24 cellular contexts compared by ENCODE assay signal in the genomic region with DNA sequence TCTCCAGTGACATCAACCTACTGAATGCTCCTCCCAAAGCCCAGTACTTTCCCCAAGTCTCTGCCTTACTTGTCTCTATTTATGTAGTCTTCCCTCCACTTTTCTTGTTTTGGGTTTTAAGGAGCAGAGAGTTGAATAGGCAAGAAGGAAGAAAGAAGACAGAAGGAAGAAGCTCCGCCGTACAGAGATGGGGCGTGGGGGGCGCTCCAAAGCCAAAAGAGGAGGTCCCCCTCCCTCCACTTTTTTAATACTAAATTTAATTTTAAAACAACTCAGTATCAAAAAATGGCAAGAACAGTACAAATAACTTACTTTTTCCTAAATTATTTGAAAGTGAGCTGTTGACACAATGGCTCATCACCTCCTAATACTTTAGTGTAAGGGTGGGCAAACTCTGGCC. TPM values are rescaled to one million over a fixed set of nuclear protein-coding genes. Genes with fewer than 3 reads are reported as not detected.
DNase-seq lines count a peak whose midpoint lies in the region; ATAC-seq, FAIRE-seq and TF ChIP-seq lines count a peak whose summit lies in the region.
"Had no signal": no experiment of that assay in that cellular context is flagged by ENCODE, and none has a peak within 500 bp of the region (broad histone marks: within the 10 kb centered on the region; RNA-seq: fewer than 3 reads in every experiment).

No MANE protein-coding gene starts in this region.

- no peak for TF ChIP-seq POLR2A in H1 (IDR thresholded peaks at IDR 0.05; ENCODE audit: control extremely low read depth in 1 of 2, low read depth in 2 of 2, low read length in 2 of 2)

- CTCF ChIA-PET in A673 (lab: Charles Lee) (no interaction called here), H1 (lab: Charles Lee; ENCODE audit: partially characterized antibody) (interaction anchor here (0.6 to 2.2 kb wide), 17 partner anchors 9 to 204 kb away, joined by 3 to 9 read pairs (median 4); no protein-coding TSS in a partner anchor)

- no peak overlapping the region for H3K9ac ChIP-seq in H1 (replicated peaks in 1 of 4; ENCODE audit: extremely low read depth in 1 of 4, low read depth in 3 of 4, low read length in 3 of 4)

- H3K27ac ChIP-seq in A673 (ENCODE audit: low read depth, low read length, poor library complexity, severe bottlenecking) = no peak overlapping the region
- H3K27ac ChIP-seq in WERI-Rb-1 = no peak overlapping the region
- no peak overlapping the region for H3K27ac ChIP-seq in H1 (ENCODE audit: low read depth, low read length)
- H3K27ac ChIP-seq: C4-2B had no signal

- H3K27me3 ChIP-seq in A673 (replicated peaks; ENCODE audit: insufficient read depth, low read depth, low read length, poor library complexity) (no peaks in the 10 kb centered on the region), WERI-Rb-1 (ENCODE audit: insufficient read depth, low read depth, severe bottlenecking) (no peaks in the 10 kb centered on the region), H1 (replicated peaks in 1 of 4; ENCODE audit: control insufficient read depth in 3 of 4, extremely low read depth in 1 of 4, insufficient read depth in 3 of 4, low read length in 3 of 4) (no peaks in the 10 kb centered on the region)

- no peak for TF ChIP-seq RAD21 in H1 (IDR thresholded peaks at IDR 0.05 in 1 of 2, conservative IDR thresholded peaks at IDR 0.05 in 1 of 2; ENCODE audit: low read depth in 2 of 2, low read length in 2 of 2)

- no peak overlapping the region for H3K23ac ChIP-seq in H1 (ENCODE audit: insufficient read length)

- H3K9me3 Mint-ChIP-seq in immature natural killer cell = no peaks in the 10 kb centered on the region
- H3K9me3 Mint-ChIP-seq: CD4-positive, alpha-beta T cell; HFFc6 had no signal

- TF ChIP-seq CTCF in A673 (conservative IDR thresholded peaks at IDR 0.05; ENCODE audit: low read depth, low read length) (peak; percentile 43), GM12873 (IDR thresholded peaks at IDR 0.05; ENCODE audit: insufficient read depth, low read depth, low read length, missing control alignments) (peak; percentile 16), WERI-Rb-1 (IDR thresholded peaks at IDR 0.05; ENCODE audit: low read depth, low read length) (peak; percentile 28; the same call in 1 of the 2 replicates), H1 (IDR thresholded peaks at IDR 0.05; ENCODE audit: control extremely low read depth in 1 of 3, insufficient read depth in 1 of 3, low read depth in 1 of 3, low read length in 3 of 3) (peak; percentile 21 to 25 (median 24); a peak in 3 of 4 replicates)

- H2BK5ac ChIP-seq in H1 (ENCODE audit: low read depth, low read length) = no peak overlapping the region

- peaks cover 0 to 6% of the 10 kb centered on the region in 2 experiments for H4K20me1 ChIP-seq in H1 (replicated peaks in 1 of 2; ENCODE audit: control insufficient read depth in 1 of 2, insufficient read depth in 2 of 2, low read length in 2 of 2)

- H3K79me2 ChIP-seq in H1 (ENCODE audit: control insufficient read depth in 1 of 2, insufficient read depth in 2 of 2, low read length in 2 of 2) = peaks cover 0 to 58% of the 10 kb centered on the region in 2 experiments; a peak in 3 of 4 replicates

- peaks cover 5 to 10% (median 9%) of the 10 kb centered on the region in 3 donors for H3K27me3 Mint-ChIP-seq in immature natural killer cell (ENCODE audit: low read depth in 3 of 3)

- no peak overlapping the region for H3K18ac ChIP-seq in H1 (ENCODE audit: extremely low read depth, low read length)

- H3K4ac ChIP-seq in H1 (replicated peaks; ENCODE audit: insufficient read length, low read depth, low read length) = no peak overlapping the region

- H3K23me2 ChIP-seq in H1 (ENCODE audit: low read depth, low read length) = peaks cover 4% of the 10 kb centered on the region; the same call in 1 of the 2 replicates

- H3K4me3 ChIP-seq in A673 (ENCODE audit: low read depth, low read length, poor library complexity, severe bottlenecking) (no peak overlapping the region), WERI-Rb-1 (ENCODE audit: low read depth, low read length) (no peak overlapping the region), H1 (ENCODE audit: extremely low read depth in 1 of 4, insufficient read depth in 2 of 4, low read depth in 3 of 4, low read length in 4 of 4) (no peak overlapping the region)

- H3K4me3 Mint-ChIP-seq in immature natural killer cell = no peak overlapping the region
- H3K4me3 Mint-ChIP-seq: CD4-positive, alpha-beta T cell; HFFc6 had no signal

- BruUV-seq in A673 (replicated peaks; lab: Mats Ljungman, UMichigan) = no TSS peak

- H3K14ac ChIP-seq in H1 (ENCODE audit: insufficient read length) = no peak overlapping the region

- POLR2A ChIA-PET in A673 (lab: Charles Lee; ENCODE audit: low non-redundant PET) = interaction anchor here (0.7 kb wide), 1 partner anchor 336 kb away, joined by 12 read pairs; no protein-coding TSS in a partner anchor
- POLR2A ChIA-PET in H1 (lab: Charles Lee; ENCODE audit: partially characterized antibody) = interaction anchor here (0.7 to 1.5 kb wide), 8 partner anchors 9 to 278 kb away, joined by 3 to 4 read pairs (median 4); no protein-coding TSS in a partner anchor

- FAIRE-seq in H1 (lab: Jason Lieb, UNC) = no peak
- FAIRE-seq: D721Med, HTR-8/SVneo had no signal

- WGBS in H1 (ENCODE audit: extremely low coverage in 1 of 2, insufficient coverage in 1 of 2, insufficient read length in 1 of 2, insufficient replicate concordance in 2 of 2, low coverage in 1 of 2, low lambda C conversion rate in 2 of 2, missing lambda C conversion rate in 1 of 2), 2 experiments = 98% methylated on average over 4 of the region's 4 CpGs; no CpG with 5 or more reads in 1 of the 2 experiments

- no peak for TF ChIP-seq EP300 in H1 (IDR thresholded peaks at IDR 0.05; ENCODE audit: borderline replicate concordance in 1 of 2, low read depth in 2 of 2, low read length in 2 of 2)

- no peak overlapping the region for H2BK120ac ChIP-seq in H1 (replicated peaks; ENCODE audit: low read depth, low read length)

- no peak overlapping the region for H2BK20ac ChIP-seq in H1 (ENCODE audit: low read length)

- peaks cover 0 to 9% (median 9%) of the 10 kb centered on the region in 3 donors for H3K36me3 Mint-ChIP-seq in immature natural killer cell

- peaks cover 5% of the 10 kb centered on the region for H3K36me3 ChIP-seq in A673 (ENCODE audit: insufficient read depth, low read length, poor library complexity, severe bottlenecking)
- H3K36me3 ChIP-seq in WERI-Rb-1 = peaks cover 63% of the 10 kb centered on the region
- peaks cover 2 to 28% (median 17%) of the 10 kb centered on the region in 4 experiments for H3K36me3 ChIP-seq in H1 (ENCODE audit: control insufficient read depth in 2 of 4, insufficient read depth in 4 of 4, low read length in 3 of 4)

- no peak overlapping the region for H2BK12ac ChIP-seq in H1 (ENCODE audit: low read depth, low read length)

- H4K91ac ChIP-seq in H1 (replicated peaks; ENCODE audit: insufficient read length, low read length) = no peak overlapping the region

- no peak overlapping the region for H3K27ac Mint-ChIP-seq in immature natural killer cell
- H3K27ac Mint-ChIP-seq: CD4-positive, alpha-beta T cell; HFFc6 had no signal

- 0 out of 2 replicates have a peak, but pooled peaks cover 2% of the 10 kb centered on the region for H3K79me1 ChIP-seq in H1 (ENCODE audit: low read depth, low read length)

- H4K8ac ChIP-seq in H1 (ENCODE audit: extremely low read depth, insufficient read depth, low read length) = no peak overlapping the region

- peaks cover 27 to 38% of the 10 kb centered on the region in 2 donors for H3K4me1 Mint-ChIP-seq in immature natural killer cell

- no peaks in the 10 kb centered on the region for H3K4me1 ChIP-seq in A673 (ENCODE audit: insufficient read depth, low read length, poor library complexity, severe bottlenecking)
- peaks cover 0 to 3% (median 1%) of the 10 kb centered on the region in 4 experiments; a peak in 1 of 7 replicates for H3K4me1 ChIP-seq in H1 (replicated peaks in 1 of 4; ENCODE audit: control insufficient read depth in 3 of 4, insufficient read depth in 4 of 4, low read length in 3 of 4)
- H3K4me1 ChIP-seq: Caco-2 had no signal

- H3K4me2 ChIP-seq in H1 (ENCODE audit: insufficient read depth in 1 of 2, low read depth in 2 of 2, low read length in 2 of 2) = no peak overlapping the region

- no peak overlapping the region for H4K5ac ChIP-seq in H1 (ENCODE audit: insufficient read length, low read depth, low read length)

- H3K56ac ChIP-seq in H1 (replicated peaks; ENCODE audit: insufficient read length, low read depth, low read length) = no peak overlapping the region

- H2AFZ ChIP-seq in H1 (ENCODE audit: low read length) = no peak overlapping the region

- no peak for ATAC-seq in GM18907 (IDR thresholded peaks at IDR 0.05; ENCODE audit: unreplicated experiment)
- ATAC-seq: HCT116 had no signal

- H2AK5ac ChIP-seq in H1 (ENCODE audit: low read depth, low read length) = no peak overlapping the region

- H3K9me3 ChIP-seq in A673 (ENCODE audit: low read depth, low read length, poor library complexity, severe bottlenecking) (no peaks in the 10 kb centered on the region), WERI-Rb-1 (ENCODE audit: severe bottlenecking) (no peaks in the 10 kb centered on the region), H1 (ENCODE audit: insufficient read depth in 2 of 2, low read depth in 1 of 2, low read length in 1 of 2) (no peaks in the 10 kb centered on the region)
- H3K9me3 ChIP-seq: Caco-2 had no signal

- intact Hi-C loops in A673 (cut with micrococcal nuclease; ENCODE audit: unreplicated experiment) = no loop called here

- no peak overlapping the region for H2BK15ac ChIP-seq in H1 (ENCODE audit: low read length)

- DNase-seq in A673 (ENCODE audit: low spot score) (no peak), WERI-Rb-1 (no peak), H1 (ENCODE audit: low read depth in 1 of 2, low spot score in 2 of 2) (peak in 1 of 2 experiments; percentile 52), immature natural killer cell (no peak)
- no peak for DNase-seq in stimulated activated CD8-positive, alpha-beta memory T cell treated with anti-CD3 and anti-CD28 coated beads, Interleukin-4, amount 100 ng/mL, for 48 hours
- DNase-seq: ACHN; AML-193; Caco-2; CD4-positive, alpha-beta T cell; DMS79; GDM1; HFFc6; IMR-90; KBM-7 had no signal

RNA-seq across cellular contexts. Expression of gene EFTUD2, which starts 4.6 kb away (rescaled TPM):
- 133 and 144 TPM in 2 replicates for total RNA-seq in A673 (2021)
- 174 and 195 TPM in 2 replicates for total RNA-seq in H1 (2021; fragmentation: NEBNext Ultra II Directional; extraction: Animal tissue kit (Norgen Biotek cat#: 25700))
- polyA plus RNA-seq in H1 (2011; rRNA removed) (118 and 127 TPM in 2 replicates), immature natural killer cell (100 to 1,000 TPM in 2 of 3 donors, 10 to 100 TPM in 1; 76.5 to 109 (median 101) TPM)
- polyA plus RNA-seq in H1 (2011; cell fraction: cytosol; rRNA removed) = 133 TPM
- 363 TPM for polyA plus RNA-seq in H1 (2011; cell fraction: nucleus; rRNA removed)
- 127 to 175 TPM (median 133 TPM) in 4 replicates for polyA plus RNA-seq in H1 (2012, experiment 1 of 2)
- 54.1 TPM for polyA plus RNA-seq in H1 (2012, experiment 2 of 2)
- polyA plus RNA-seq in H1 (2013, experiment 1 of 2) = 64.3 TPM
- polyA plus RNA-seq in H1 (2013, experiment 2 of 2) = 59.4 TPM
- 417 and 449 TPM in 2 replicates for polyA minus RNA-seq in H1 (2011; rRNA and poly(A)+ RNA removed)
- 92.7 TPM for polyA minus RNA-seq in H1 (2011; cell fraction: cytosol; rRNA and poly(A)+ RNA removed)
- 129 TPM for polyA minus RNA-seq in H1 (2011; cell fraction: nucleus; rRNA and poly(A)+ RNA removed)

RNA-seq across cellular contexts. Expression of gene GFAP, which starts 20.7 kb away (rescaled TPM):
- total RNA-seq in A673 (2021) = not detected in 2 replicates
- total RNA-seq in H1 (2021; fragmentation: NEBNext Ultra II Directional; extraction: Animal tissue kit (Norgen Biotek cat#: 25700)) = 1.3 and 1.6 TPM in 2 replicates
- 1.5 and 2.4 TPM in 2 replicates for polyA plus RNA-seq in H1 (2011; rRNA removed)
- 2.4 TPM for polyA plus RNA-seq in H1 (2011; cell fraction: cytosol; rRNA removed)
- polyA plus RNA-seq in H1 (2011; cell fraction: nucleus; rRNA removed) = 2.7 TPM
- 0.75 to 2.3 TPM (median 2.0 TPM) in 4 replicates for polyA plus RNA-seq in H1 (2012, experiment 1 of 2)
- polyA plus RNA-seq in H1 (2012, experiment 2 of 2) = 1.8 TPM
- polyA plus RNA-seq in H1 (2013, experiment 1 of 2) = 1.3 TPM
- polyA plus RNA-seq in H1 (2013, experiment 2 of 2) = 0.98 TPM
- polyA minus RNA-seq in H1 (2011; rRNA and poly(A)+ RNA removed) = 0.13 and 0.66 TPM in 2 replicates
- not detected for polyA minus RNA-seq in H1 (2011; cell fraction: cytosol; rRNA and poly(A)+ RNA removed)
- polyA minus RNA-seq in H1 (2011; cell fraction: nucleus; rRNA and poly(A)+ RNA removed) = 1.2 TPM
- polyA plus RNA-seq in immature natural killer cell = 1 to 10 TPM in 1 of 3 donors, not detected in 2; 1.1 TPM
- total RNA-seq: A172; Caco-2; CD4-positive, alpha-beta T cell; H4; HFFc6 had no signal

RNA-seq across cellular contexts. Expression of gene HIGD1B, which starts 47.0 kb away (rescaled TPM):
- total RNA-seq in A673 (2021) = not detected in 2 replicates
- total RNA-seq in H1 (2021; fragmentation: NEBNext Ultra II Directional; extraction: Animal tissue kit (Norgen Biotek cat#: 25700)) = not detected in 2 replicates
- polyA plus RNA-seq in H1 (2011; rRNA removed) = not detected in 2 replicates
- polyA plus RNA-seq in H1 (2011; cell fraction: cytosol; rRNA removed) = not detected
- polyA plus RNA-seq in H1 (2011; cell fraction: nucleus; rRNA removed) = not detected
- polyA plus RNA-seq in H1 (2012, experiment 1 of 2) = not detected in 4 replicates
- not detected for polyA plus RNA-seq in H1 (2012, experiment 2 of 2)
- not detected for polyA plus RNA-seq in H1 (2013, experiment 1 of 2)
- not detected for polyA plus RNA-seq in H1 (2013, experiment 2 of 2)
- polyA minus RNA-seq in H1 (2011; rRNA and poly(A)+ RNA removed) = not detected in 2 replicates
- polyA minus RNA-seq in H1 (2011; cell fraction: cytosol; rRNA and poly(A)+ RNA removed) = not detected
- not detected for polyA minus RNA-seq in H1 (2011; cell fraction: nucleus; rRNA and poly(A)+ RNA removed)
- not detected for polyA plus RNA-seq in immature natural killer cell
- total RNA-seq: A172; Caco-2; CD4-positive, alpha-beta T cell; Daoy; H4; HFFc6; IMR-90 had no signal
- polyA plus RNA-seq: BJ, IMR-90 had no signal

RNA-seq across cellular contexts. Expression of gene KIF18B, which starts 52.9 kb away (rescaled TPM):
- 49.4 and 54.3 TPM in 2 replicates for total RNA-seq in A673 (2021)
- 58.1 and 59.4 TPM in 2 replicates for total RNA-seq in H1 (2021; fragmentation: NEBNext Ultra II Directional; extraction: Animal tissue kit (Norgen Biotek cat#: 25700))
- 39.0 and 51.1 TPM in 2 replicates for polyA plus RNA-seq in H1 (2011; rRNA removed)
- polyA plus RNA-seq in H1 (2011; cell fraction: cytosol; rRNA removed) = 35.6 TPM
- 109 TPM for polyA plus RNA-seq in H1 (2011; cell fraction: nucleus; rRNA removed)
- 31.0 to 37.4 TPM (median 33.7 TPM) in 4 replicates for polyA plus RNA-seq in H1 (2012, experiment 1 of 2)
- polyA plus RNA-seq in H1 (2012, experiment 2 of 2) = 20.8 TPM
- polyA plus RNA-seq in H1 (2013, experiment 1 of 2) = 26.2 TPM
- polyA plus RNA-seq in H1 (2013, experiment 2 of 2) = 24.0 TPM
- 31.5 and 40.2 TPM in 2 replicates for polyA minus RNA-seq in H1 (2011; rRNA and poly(A)+ RNA removed)
- 30.2 TPM for polyA minus RNA-seq in H1 (2011; cell fraction: cytosol; rRNA and poly(A)+ RNA removed)
- 55.8 TPM for polyA minus RNA-seq in H1 (2011; cell fraction: nucleus; rRNA and poly(A)+ RNA removed)
- under 1 TPM in 1 of 3 donors, not detected in 2; 0.37 TPM for polyA plus RNA-seq in immature natural killer cell
